ENCODE assay signal across 1 cellular context in the genomic region with DNA sequence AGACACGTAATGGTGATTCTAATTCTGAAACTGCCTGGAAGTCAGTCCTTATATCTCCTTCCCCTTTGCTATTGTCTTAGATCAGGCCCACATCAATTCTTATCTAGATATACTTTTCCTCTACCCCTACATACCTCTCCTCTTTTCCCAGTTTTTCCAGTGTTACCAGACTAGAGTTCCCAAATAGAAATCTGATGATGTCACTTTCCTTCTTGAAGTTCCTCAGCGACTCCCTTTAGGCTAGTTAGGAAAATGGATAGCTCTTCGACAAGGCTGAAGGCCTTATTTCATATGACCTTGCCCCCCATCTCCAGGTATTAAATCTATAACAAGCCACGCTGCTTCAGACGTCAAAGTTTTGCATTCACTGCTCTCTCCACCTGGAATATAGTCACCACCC.
TF ChIP-seq lines count a peak whose summit lies in the region.

No MANE protein-coding gene starts in this region.

TF ChIP-seq in HepG2, 621 proteins besides CTCF, POLR2A, EP300 and RAD21 (continued from another document):
- no peak for TF ChIP-seq TFAP4 (IDR thresholded peaks at IDR 0.05; ENCODE audit: borderline replicate concordance, low read depth)
- no peak for TF ChIP-seq ZNF136 (CRISPR knock-in tag; IDR thresholded peaks at IDR 0.05; ENCODE audit: low read depth)
